Comparison of ENCODE assay signal across 8 cellular contexts in genomic region chr6:119110601-119111548, GRCh38. TPM values are rescaled to one million over a fixed set of nuclear protein-coding genes. Genes with fewer than 3 reads are reported as not detected.
DNase-seq lines count a peak whose midpoint lies in the region; ATAC-seq, FAIRE-seq and TF ChIP-seq lines count a peak whose summit lies in the region.

No MANE protein-coding gene starts in this region.

- H3K9me3 ChIP-seq in pancreas: no peaks in the 10 kb centered on the region

- BruUV-seq in Calu3 (replicated peaks; lab: Mats Ljungman, UMichigan): no TSS peak

- ATAC-seq in GM19025 (IDR thresholded peaks at IDR 0.05; ENCODE audit: low read depth, unreplicated experiment) (peak; percentile 72), HG03378 (IDR thresholded peaks at IDR 0.05; ENCODE audit: unreplicated experiment) (peak; percentile 81), pancreas (peak; percentile 93 to 99 (median 96)), HG02623 (IDR thresholded peaks at IDR 0.05; ENCODE audit: unreplicated experiment) (no peak)
- ATAC-seq in activated T-cell treated with anti-CD3 and anti-CD28 coated beads, Interleukin-2, amount 50 U/mL, for 72 hours (replicated peaks in 1 of 2): peak; percentile 86

- H3K27me3 Mint-ChIP-seq in Calu3 (ENCODE audit: unreplicated experiment): no peaks in the 10 kb centered on the region
- H3K27me3 Mint-ChIP-seq in activated T-cell treated with anti-CD3 and anti-CD28 coated beads, Interleukin-2, amount 50 U/mL, for 72 hours (ENCODE audit: low read depth): peaks cover 5% of the 10 kb centered on the region

- no peaks in the 10 kb centered on the region for H3K36me3 Mint-ChIP-seq in Calu3 (ENCODE audit: insufficient read depth, unreplicated experiment)
- H3K36me3 Mint-ChIP-seq in activated T-cell treated with anti-CD3 and anti-CD28 coated beads, Interleukin-2, amount 50 U/mL, for 72 hours (ENCODE audit: insufficient read depth in 2 of 2): no peaks in the 10 kb centered on the region

- H3K27ac Mint-ChIP-seq in Calu3 (ENCODE audit: unreplicated experiment): no peak overlapping the region
- H3K27ac Mint-ChIP-seq in activated T-cell treated with anti-CD3 and anti-CD28 coated beads, Interleukin-2, amount 50 U/mL, for 72 hours: peak overlapping the region; percentile 21

- CTCF ChIA-PET in Calu3 (lab: Charles Lee): interaction anchor here (0.6 to 2.1 kb wide), 9 partner anchors 12 to 1383 kb away, joined by 3 to 11 read pairs (median 4); partner anchors contain the start of gene ASF1A

- H3K27me3 ChIP-seq in pancreas: no peaks in the 10 kb centered on the region

- H3K4me1 Mint-ChIP-seq in Calu3 (ENCODE audit: low read depth, unreplicated experiment): no peaks in the 10 kb centered on the region
- H3K4me1 Mint-ChIP-seq in activated T-cell treated with anti-CD3 and anti-CD28 coated beads, Interleukin-2, amount 50 U/mL, for 72 hours (ENCODE audit: low read depth): peaks cover 36% of the 10 kb centered on the region

- WGBS in pancreas, 2 donors: 23 to 26% methylated on average over 8 of the region's 8 CpGs

- TF ChIP-seq CTCF in Calu3 (IDR thresholded peaks at IDR 0.05; ENCODE audit: unreplicated experiment) (peak; percentile 38), pancreas (IDR thresholded peaks at IDR 0.05) (peak in 3 of 4 donors; percentile 35 to 46 (median 35))

- H3K4me1 ChIP-seq in pancreas: no peaks in the 10 kb centered on the region

- DNase-seq in Calu3 (peak; percentile 57), NCI-H748 treated with DMSO at 0.1 percent for 48 hours (lab: John Stamatoyannopoulos, UW) (peak; percentile 39), frontal cortex (ENCODE audit: low spot score in 2 of 2) (peak; percentile 14 to 41), pancreas (peak in 3 of 6 donors; percentile 24 to 58 (median 27))
- peak; percentile 37 to 58 for DNase-seq in activated T-cell treated with anti-CD3 and anti-CD28 coated beads, Interleukin-2, amount 50 U/mL, for 72 hours

- no peaks in the 10 kb centered on the region for H3K9me3 Mint-ChIP-seq in Calu3 (ENCODE audit: low read depth, unreplicated experiment)
- H3K9me3 Mint-ChIP-seq in activated T-cell treated with anti-CD3 and anti-CD28 coated beads, Interleukin-2, amount 50 U/mL, for 72 hours: no peaks in the 10 kb centered on the region

- FAIRE-seq in frontal cortex (lab: Jason Lieb, UNC) (peak; percentile 34), pancreas (lab: Jason Lieb, UNC) (peak; percentile 85)

- H3K4me3 ChIP-seq in pancreas: no peak overlapping the region

- H3K27ac ChIP-seq in pancreas: no peak overlapping the region

- intact Hi-C loops in Calu3 (cut with micrococcal nuclease; ENCODE audit: unreplicated experiment) (loop anchor here (1.0 to 10.0 kb wide), 7 partner anchors 34 to 826 kb away; partner anchors contain the start of genes ASF1A and FAM184A), pancreas (cut with DNase I) (loop anchor here in 2 of 3 donors (10.0 kb wide), 1 partner anchor 146 kb away; no protein-coding TSS in a partner anchor)

- no peak overlapping the region for H3K4me3 Mint-ChIP-seq in Calu3 (ENCODE audit: low read depth, unreplicated experiment)
- H3K4me3 Mint-ChIP-seq in activated T-cell treated with anti-CD3 and anti-CD28 coated beads, Interleukin-2, amount 50 U/mL, for 72 hours: peak overlapping the region in 1 of 2 donors; percentile 2

- H3K36me3 ChIP-seq in pancreas: no peaks in the 10 kb centered on the region

RNA-seq across cellular contexts. Expression of gene FAM184A, which starts 32.4 kb away (rescaled TPM):
- total RNA-seq in Calu3 (2022) (8.2 and 8.6 TPM in 2 replicates), frontal cortex (30.2 TPM), pancreas (1 to 10 TPM; 1.8 to 3.3 (median 2.8) TPM)
- total RNA-seq in activated T-cell treated with anti-CD3 and anti-CD28 coated beads, Interleukin-2, amount 50 U/mL, for 72 hours: 10 to 100 TPM; 18.4 to 18.5 TPM
- 1 to 10 TPM; 3.6 to 6.4 TPM for polyA plus RNA-seq in pancreas
